ENCODE assay signal across 8 cellular contexts in the genomic region with DNA sequence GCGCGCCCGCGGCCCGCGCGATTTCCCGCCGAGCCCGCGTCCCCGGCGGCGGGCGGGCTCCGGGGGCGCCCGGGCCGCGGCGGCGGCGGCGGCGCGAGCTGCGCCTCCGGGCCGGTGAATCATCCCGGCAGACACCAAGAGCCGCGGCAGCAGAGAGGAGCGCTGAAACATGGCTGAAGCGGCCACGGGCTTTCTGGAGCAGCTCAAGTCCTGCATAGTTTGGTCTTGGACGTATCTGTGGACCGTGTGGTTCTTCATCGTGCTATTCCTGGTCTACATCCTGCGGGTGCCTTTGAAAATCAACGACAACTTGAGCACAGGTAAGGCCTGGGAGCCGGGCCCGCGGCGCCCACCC. TPM values are rescaled to one million over a fixed set of nuclear protein-coding genes. Genes with fewer than 3 reads are reported as not detected.
DNase-seq lines count a peak whose midpoint lies in the region; ATAC-seq and TF ChIP-seq lines count a peak whose summit lies in the region.

A gene with protein sequence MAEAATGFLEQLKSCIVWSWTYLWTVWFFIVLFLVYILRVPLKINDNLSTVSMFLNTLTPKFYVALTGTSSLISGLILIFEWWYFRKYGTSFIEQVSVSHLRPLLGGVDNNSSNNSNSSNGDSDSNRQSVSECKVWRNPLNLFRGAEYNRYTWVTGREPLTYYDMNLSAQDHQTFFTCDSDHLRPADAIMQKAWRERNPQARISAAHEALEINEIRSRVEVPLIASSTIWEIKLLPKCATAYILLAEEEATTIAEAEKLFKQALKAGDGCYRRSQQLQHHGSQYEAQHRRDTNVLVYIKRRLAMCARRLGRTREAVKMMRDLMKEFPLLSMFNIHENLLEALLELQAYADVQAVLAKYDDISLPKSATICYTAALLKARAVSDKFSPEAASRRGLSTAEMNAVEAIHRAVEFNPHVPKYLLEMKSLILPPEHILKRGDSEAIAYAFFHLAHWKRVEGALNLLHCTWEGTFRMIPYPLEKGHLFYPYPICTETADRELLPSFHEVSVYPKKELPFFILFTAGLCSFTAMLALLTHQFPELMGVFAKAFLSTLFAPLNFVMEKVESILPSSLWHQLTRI (plus strand): TSS at position 130 of the 355 bp plus-strand sequence. CDS start 40 bp downstream, at position 170.

- no peak for TF ChIP-seq CTCF in foreskin keratinocyte (conservative IDR thresholded peaks at IDR 0.05)

- ATAC-seq in GM19463 (IDR thresholded peaks at IDR 0.05; ENCODE audit: unreplicated experiment) (peak; percentile 28), foreskin keratinocyte (peak; percentile 80)

- H3K4me1 ChIP-seq in foreskin keratinocyte (peaks cover 15% of the 10 kb centered on the region), neuron (ENCODE audit: insufficient read depth, low read length) (peaks cover 18% of the 10 kb centered on the region), stomach smooth muscle (ENCODE audit: control insufficient read depth, insufficient read depth, low read length) (peaks cover 25% of the 10 kb centered on the region)

- peak; percentile 82 for DNase-seq in COLO668 (lab: John Stamatoyannopoulos, UW; ENCODE audit: unreplicated experiment)
- DNase-seq in HT1080 (ENCODE audit: low read depth) = peak; percentile 54
- peak; percentile 81 for DNase-seq in RPMI8226
- peak; percentile 35 for DNase-seq in activated gamma-delta T cell (lab: John Stamatoyannopoulos, UW)
- peak; percentile 58 to 73 for DNase-seq in foreskin keratinocyte

- H3K4me3 ChIP-seq in neuron (ENCODE audit: low read length) = peak within 1 kb of the TSS; percentile 86
- H3K4me3 ChIP-seq in stomach smooth muscle (ENCODE audit: low read length in 2 of 2) = peak within 1 kb of the TSS; percentile 68 to 90

- peak within 1 kb of the TSS; percentile 92 to 95 for H3K9ac ChIP-seq in stomach smooth muscle (ENCODE audit: low read length in 2 of 2)

- H3K27me3 ChIP-seq in foreskin keratinocyte = no peaks in the 10 kb centered on the region
- no peaks in the 10 kb centered on the region for H3K27me3 ChIP-seq in neuron (ENCODE audit: insufficient read depth, low read length)
- no peaks in the 10 kb centered on the region for H3K27me3 ChIP-seq in stomach smooth muscle (ENCODE audit: control insufficient read depth in 1 of 2, insufficient read depth in 2 of 2, low read length in 2 of 2)

- H3K9me3 ChIP-seq in neuron (ENCODE audit: low read length) (no peaks in the 10 kb centered on the region), stomach smooth muscle (ENCODE audit: control insufficient read depth in 2 of 2, low read length in 2 of 2) (no peaks in the 10 kb centered on the region)

- H3K36me3 ChIP-seq in neuron (ENCODE audit: insufficient read depth, low read length) (no peaks in the 10 kb centered on the region), stomach smooth muscle (ENCODE audit: control insufficient read depth in 2 of 2, insufficient read depth in 2 of 2, low read length in 2 of 2) (no peaks in the 10 kb centered on the region)

- H3K27ac ChIP-seq in foreskin keratinocyte = peak within 1 kb of the TSS; percentile 98
- peak within 1 kb of the TSS; percentile 98 for H3K27ac ChIP-seq in stomach smooth muscle (ENCODE audit: low read length)

- H2AFZ ChIP-seq in neuron (ENCODE audit: low read depth, low read length) = peak within 1 kb of the TSS; percentile 91

RNA-seq across cellular contexts. Expression of the gene that starts here (rescaled TPM):
- 15.1 and 22.6 TPM in 2 replicates for total RNA-seq in HT1080 (2014; rRNA removed; shearing (Covaris generic))
- polyA plus RNA-seq in HT1080 (2015; cell fraction: cytosol; rRNA removed) = 15.5 and 17.7 TPM in 2 replicates
- polyA plus RNA-seq in HT1080 (2015; cell fraction: nucleus; rRNA removed) = 23.4 and 23.9 TPM in 2 replicates
- total RNA-seq in foreskin keratinocyte = 15.4 and 15.6 TPM in 2 replicates
- polyA plus RNA-seq in foreskin keratinocyte = 11.7 and 13.3 TPM in 2 replicates

Comparison
In these comparisons a context has a peak if more than half of its experiments do, and no peak if none do; other contexts are left out.
1. Peak in every context shown above with its lines: DNase-seq, ATAC-seq, H3K4me3 ChIP-seq and H3K27ac ChIP-seq.